In the genomic region with DNA sequence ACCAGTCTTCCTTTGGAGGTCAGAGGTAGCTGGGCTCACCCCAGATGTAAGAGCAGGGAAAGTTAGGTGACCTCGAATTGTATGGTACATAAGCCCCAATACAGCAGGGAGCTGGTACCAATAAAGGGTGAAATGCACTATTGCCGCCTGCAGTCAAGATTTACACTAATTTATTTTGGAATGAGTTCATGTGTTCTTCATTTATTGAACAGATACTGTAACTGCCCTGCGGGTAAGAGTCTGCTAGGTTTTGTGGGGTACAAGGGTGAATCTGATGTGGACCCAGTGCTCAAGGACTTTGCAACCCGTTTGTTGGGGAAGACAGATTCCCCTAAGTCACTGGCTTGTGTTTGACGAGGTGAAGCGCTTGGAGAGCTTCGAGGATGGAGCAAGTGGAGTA, we compare ENCODE assay signal across 1 cellular context.
TF ChIP-seq lines count a peak whose summit lies in the region.

No MANE protein-coding gene starts in this region.

TF ChIP-seq in HepG2, 621 proteins besides CTCF, POLR2A, EP300 and RAD21:
- peak; percentile 61 for TF ChIP-seq RBM22 (optimal IDR thresholded peaks at IDR 0.05; ENCODE audit: low read length)
- TF ChIP-seq POLR2G (IDR thresholded peaks at IDR 0.05; ENCODE audit: low read depth, low read length), result peak; percentile 59
- TF ChIP-seq EEA1 (CRISPR knock-in tag; IDR thresholded peaks at IDR 0.05; ENCODE audit: borderline replicate concordance), result no peak
- no peak for TF ChIP-seq ZNF768 (CRISPR knock-in tag; IDR thresholded peaks at IDR 0.05)
